In genomic region chr9:98890256-98890655, GRCh38 we compare ENCODE assay signal across 23 cellular contexts. TPM values are rescaled to one million over a fixed set of nuclear protein-coding genes. Genes with fewer than 3 reads are reported as not detected.
DNase-seq lines count a peak whose midpoint lies in the region; ATAC-seq, FAIRE-seq and TF ChIP-seq lines count a peak whose summit lies in the region.
"Had no signal": no experiment of that assay in that cellular context is flagged by ENCODE, and none has a peak within 500 bp of the region (broad histone marks: within the 10 kb centered on the region; RNA-seq: fewer than 3 reads in every experiment).

No MANE protein-coding gene starts in this region.

- peak overlapping the region; percentile 64; the same call in 1 of the 2 replicates for H2AK5ac ChIP-seq in IMR-90 (ENCODE audit: low read depth, low read length)

- H3K4me3 ChIP-seq in IMR-90 (ENCODE audit: insufficient read depth, low read depth, low read length) (no peak overlapping the region), pancreas (no peak overlapping the region)
- H3K4me3 ChIP-seq: esophagus muscularis mucosa, gastrocnemius medialis, sigmoid colon, thoracic aorta had no signal

- peak overlapping the region; percentile 72; the same call in 1 of the 2 replicates for H2BK120ac ChIP-seq in IMR-90 (ENCODE audit: low read depth, low read length)

- peak overlapping the region; percentile 18 for H2AFZ ChIP-seq in IMR-90 (replicated peaks; ENCODE audit: low read length, poor library complexity)

- peaks cover 24% of the 10 kb centered on the region for H3K27me3 Mint-ChIP-seq in activated CD8-positive, alpha-beta T cell treated with anti-CD3 and anti-CD28 coated beads, Interleukin-2, amount 10 ng/mL, durations not matched to agents 7 days and 5 days (ENCODE audit: low read depth)
- H3K27me3 Mint-ChIP-seq in CD4-positive, alpha-beta T cell: peaks cover 37% of the 10 kb centered on the region

- CTCF ChIA-PET in IMR-90 (lab: Yijun Ruan, JAX): no interaction called here
- CTCF ChIA-PET in activated CD8-positive, alpha-beta T cell treated with anti-CD3 and anti-CD28 coated beads, Interleukin-2, amount 10 ng/mL, durations not matched to agents 7 days and 5 days (lab: Charles Lee): no interaction called here
- CTCF ChIA-PET in CD4-positive, alpha-beta T cell (lab: Charles Lee): no interaction called here

- no peaks in the 10 kb centered on the region for H3K79me1 ChIP-seq in IMR-90 (ENCODE audit: low read depth in 1 of 2, low read length in 2 of 2)

- no peak for TF ChIP-seq CTCF in IMR-90 (conservative IDR thresholded peaks at IDR 0.05; ENCODE audit: low read depth, low read length)
- no peak for TF ChIP-seq CTCF in pancreas (IDR thresholded peaks at IDR 0.05)
- no peak for TF ChIP-seq CTCF in CD4-positive, alpha-beta T cell (IDR thresholded peaks at IDR 0.05)

- H2BK5ac ChIP-seq in IMR-90 (ENCODE audit: low read depth, low read length, poor library complexity, severe bottlenecking): no peak overlapping the region

- no peak overlapping the region for H3K23ac ChIP-seq in IMR-90 (ENCODE audit: low read depth, low read length)

- ATAC-seq in IMR-90 (ENCODE audit: low read depth): no peak
- peak; percentile 43 to 76 (median 67) for ATAC-seq in pancreas
- ATAC-seq in activated CD8-positive, alpha-beta T cell treated with anti-CD3 and anti-CD28 coated beads, Interleukin-2, amount 10 ng/mL, durations not matched to agents 7 days and 5 days: no peak
- ATAC-seq in CD4-positive, alpha-beta T cell (ENCODE audit: poor library complexity): no peak
- ATAC-seq: effector memory CD8-positive, alpha-beta T cell; gastrocnemius medialis; natural killer cell; PC-3; stimulated activated naive B cell treated with anti-CD40 and anti-IgM and Interleukin-4, amounts not matched to agents 10 μg/mL and 1 μg/mL and 100 μg/mL, for 72 hours; T-cell had no signal

- no peak overlapping the region for H3K14ac ChIP-seq in IMR-90 (replicated peaks; ENCODE audit: low read depth, low read length)

- peak overlapping the region; percentile 16 for H4K91ac ChIP-seq in IMR-90 (ENCODE audit: insufficient read depth, low read depth, low read length)

- dilution Hi-C loops in IMR-90 (cut with HindIII; ENCODE audit: low sequenced_read_pairs, unreplicated experiment): no loop called here

- no peak overlapping the region; the same call in 1 of the 2 replicates for H3K18ac ChIP-seq in IMR-90 (ENCODE audit: low read depth, low read length)

- peak overlapping the region; percentile 29; the same call in 1 of the 3 replicates for H2BK15ac ChIP-seq in IMR-90 (ENCODE audit: low read depth, low read length)

- in situ Hi-C loops in IMR-90 (cut with MboI; ENCODE audit: low sequenced_read_pairs): no loop called here

- BruUV-seq in IMR-90 (replicated peaks; lab: Mats Ljungman, UMichigan): no TSS peak

- intact Hi-C loops in IMR-90 (cut with micrococcal nuclease): no loop called here
- intact Hi-C loops in pancreas (cut with DNase I): no loop called here
- intact Hi-C loops in CD4-positive, alpha-beta T cell (cut with DNase I, micrococcal nuclease): no loop called here

- no peak for TF ChIP-seq POLR2A in IMR-90 (IDR thresholded peaks at IDR 0.05; ENCODE audit: low read depth, low read length)

- no peaks in the 10 kb centered on the region for H3K9me3 Mint-ChIP-seq in activated CD8-positive, alpha-beta T cell treated with anti-CD3 and anti-CD28 coated beads, Interleukin-2, amount 10 ng/mL, durations not matched to agents 7 days and 5 days (ENCODE audit: insufficient read depth)
- no peaks in the 10 kb centered on the region for H3K9me3 Mint-ChIP-seq in CD4-positive, alpha-beta T cell
- H3K9me3 Mint-ChIP-seq: effector memory CD8-positive, alpha-beta T cell; natural killer cell; T-cell had no signal

- peaks cover 10% of the 10 kb centered on the region for H3K9me1 ChIP-seq in IMR-90 (ENCODE audit: insufficient read depth, low read length)

- no peak overlapping the region; the same call in 1 of the 2 replicates for H4K5ac ChIP-seq in IMR-90 (ENCODE audit: low read depth, low read length)

- H4K8ac ChIP-seq in IMR-90 (ENCODE audit: low read depth in 2 of 2, low read length in 2 of 2): peak overlapping the region in 1 of 2 experiments; percentile 11; a peak in 1 of 4 replicates

- H3K9me3 ChIP-seq in IMR-90 (ENCODE audit: control insufficient read depth, insufficient read depth, low read length) (no peaks in the 10 kb centered on the region), pancreas (no peaks in the 10 kb centered on the region)
- no peaks in the 10 kb centered on the region for H3K9me3 ChIP-seq in CD4-positive, alpha-beta T cell (ENCODE audit: control insufficient read depth, low read length)
- H3K9me3 ChIP-seq: esophagus muscularis mucosa, gastrocnemius medialis, sigmoid colon, thoracic aorta had no signal

- H2BK20ac ChIP-seq in IMR-90 (ENCODE audit: low read depth, low read length): peak overlapping the region; percentile 60; the same call in 1 of the 2 replicates

- no peak overlapping the region for H3K56ac ChIP-seq in IMR-90 (ENCODE audit: extremely low read depth, insufficient read depth, low read length)

- H3K4me3 Mint-ChIP-seq in activated CD8-positive, alpha-beta T cell treated with anti-CD3 and anti-CD28 coated beads, Interleukin-2, amount 10 ng/mL, durations not matched to agents 7 days and 5 days: no peak overlapping the region
- no peak overlapping the region for H3K4me3 Mint-ChIP-seq in CD4-positive, alpha-beta T cell
- H3K4me3 Mint-ChIP-seq: activated naive CD8-positive, alpha-beta T cell; CD4-positive, alpha-beta memory T cell; effector memory CD8-positive, alpha-beta T cell; natural killer cell; stimulated activated naive B cell treated with anti-CD40 and anti-IgM and Interleukin-4, amounts not matched to agents 10 μg/mL and 1 μg/mL and 100 μg/mL, for 72 hours; T-cell had no signal

- peak overlapping the region; percentile 73 for H3K4ac ChIP-seq in IMR-90 (ENCODE audit: low read depth, low read length)

- H2AK9ac ChIP-seq in IMR-90 (replicated peaks; ENCODE audit: low read depth, low read length, poor library complexity): no peak overlapping the region

- no peak overlapping the region for H3K27ac ChIP-seq in IMR-90 (ENCODE audit: insufficient read depth, low read length)
- H3K27ac ChIP-seq in pancreas: no peak overlapping the region
- no peak overlapping the region for H3K27ac ChIP-seq in CD4-positive, alpha-beta T cell (ENCODE audit: low read depth, low read length)
- H3K27ac ChIP-seq: esophagus muscularis mucosa, sigmoid colon, thoracic aorta had no signal

- no peaks in the 10 kb centered on the region for H3K27me3 ChIP-seq in IMR-90 (ENCODE audit: control insufficient read depth, insufficient read depth, low read length)
- no peaks in the 10 kb centered on the region for H3K27me3 ChIP-seq in pancreas
- peaks cover 12% of the 10 kb centered on the region for H3K27me3 ChIP-seq in CD4-positive, alpha-beta T cell (ENCODE audit: control insufficient read depth, insufficient read depth, low read length)
- H3K27me3 ChIP-seq: esophagus muscularis mucosa, gastrocnemius medialis, sigmoid colon had no signal

- no peak overlapping the region for H3K27ac Mint-ChIP-seq in activated CD8-positive, alpha-beta T cell treated with anti-CD3 and anti-CD28 coated beads, Interleukin-2, amount 10 ng/mL, durations not matched to agents 7 days and 5 days
- no peak overlapping the region for H3K27ac Mint-ChIP-seq in CD4-positive, alpha-beta T cell
- H3K27ac Mint-ChIP-seq: activated naive CD8-positive, alpha-beta T cell; CD4-positive, alpha-beta memory T cell; effector memory CD8-positive, alpha-beta T cell; natural killer cell; stimulated activated naive B cell treated with anti-CD40 and anti-IgM and Interleukin-4, amounts not matched to agents 10 μg/mL and 1 μg/mL and 100 μg/mL, for 72 hours; T-cell had no signal

- POLR2A ChIA-PET in IMR-90 (lab: Charles Lee; ENCODE audit: unreplicated experiment): no interaction called here
- POLR2A ChIA-PET in activated CD8-positive, alpha-beta T cell treated with anti-CD3 and anti-CD28 coated beads, Interleukin-2, amount 10 ng/mL, durations not matched to agents 7 days and 5 days (lab: Charles Lee): no interaction called here
- POLR2A ChIA-PET in CD4-positive, alpha-beta T cell (lab: Charles Lee): no interaction called here

- 83% methylated on average over 5 of the region's 7 CpGs; no CpG with 5 or more reads in 1 of the 2 experiments for WGBS in IMR-90 (ENCODE audit: extremely low coverage in 2 of 2, insufficient read length in 1 of 2), 2 experiments
- 28 to 36% methylated on average over 7 of the region's 7 CpGs for whole genome bisulfite sequencing in pancreas, 2 donors

- no peak overlapping the region for H3K9ac ChIP-seq in IMR-90 (ENCODE audit: low read depth, low read length)

- no peak for TF ChIP-seq RAD21 in IMR-90 (IDR thresholded peaks at IDR 0.05; ENCODE audit: low read length)

- H3K4me1 ChIP-seq in IMR-90 (ENCODE audit: control insufficient read depth, insufficient read depth, low read length) (peaks cover 17% of the 10 kb centered on the region), pancreas (peaks cover 0 to 3% (median 0%) of the 10 kb centered on the region in 3 donors)

- no peaks in the 10 kb centered on the region for H3K36me3 Mint-ChIP-seq in activated CD8-positive, alpha-beta T cell treated with anti-CD3 and anti-CD28 coated beads, Interleukin-2, amount 10 ng/mL, durations not matched to agents 7 days and 5 days (ENCODE audit: low read depth)
- no peaks in the 10 kb centered on the region for H3K36me3 Mint-ChIP-seq in CD4-positive, alpha-beta T cell (ENCODE audit: low read depth)
- H3K36me3 Mint-ChIP-seq: activated naive CD8-positive, alpha-beta T cell; CD4-positive, alpha-beta memory T cell; natural killer cell; stimulated activated naive B cell treated with anti-CD40 and anti-IgM and Interleukin-4, amounts not matched to agents 10 μg/mL and 1 μg/mL and 100 μg/mL, for 72 hours; T-cell had no signal

- H3K4me2 ChIP-seq in IMR-90 (ENCODE audit: low read depth, low read length): no peak overlapping the region

- no peaks in the 10 kb centered on the region for H3K36me3 ChIP-seq in IMR-90 (ENCODE audit: control insufficient read depth, insufficient read depth, low read length)
- H3K36me3 ChIP-seq in pancreas: no peaks in the 10 kb centered on the region
- H3K36me3 ChIP-seq: esophagus muscularis mucosa, gastrocnemius medialis, sigmoid colon, thoracic aorta had no signal

- no peaks in the 10 kb centered on the region for H3K4me1 Mint-ChIP-seq in activated CD8-positive, alpha-beta T cell treated with anti-CD3 and anti-CD28 coated beads, Interleukin-2, amount 10 ng/mL, durations not matched to agents 7 days and 5 days (ENCODE audit: low read depth)
- H3K4me1 Mint-ChIP-seq in CD4-positive, alpha-beta T cell (ENCODE audit: low read depth): no peaks in the 10 kb centered on the region
- H3K4me1 Mint-ChIP-seq: CD4-positive, alpha-beta memory T cell; natural killer cell; stimulated activated naive B cell treated with anti-CD40 and anti-IgM and Interleukin-4, amounts not matched to agents 10 μg/mL and 1 μg/mL and 100 μg/mL, for 72 hours; T-cell had no signal

- FAIRE-seq in pancreas (lab: Jason Lieb, UNC): no peak
- FAIRE-seq: TTC549 had no signal

- no peaks in the 10 kb centered on the region for H4K20me1 ChIP-seq in IMR-90 (ENCODE audit: insufficient read depth, low read length)

- DNase-seq in IMR-90 (no peak), NCI-H1417 (lab: John Stamatoyannopoulos, UW) (peak in 2 of 3 experiments; percentile 53 to 80), NCI-H748 (lab: John Stamatoyannopoulos, UW; ENCODE audit: unreplicated experiment) (peak; percentile 85), pancreas (peak; percentile 47 to 79 (median 66)), hippocampal formation (lab: John Stamatoyannopoulos, UW) (no peak)
- DNase-seq in activated CD8-positive, alpha-beta T cell treated with anti-CD3 and anti-CD28 coated beads, Interleukin-2, amount 10 ng/mL, durations not matched to agents 7 days and 5 days: no peak
- DNase-seq in CD4-positive, alpha-beta T cell: no peak
- DNase-seq: CD4-positive, alpha-beta memory T cell; DND-41; effector memory CD8-positive, alpha-beta T cell; gastrocnemius medialis; KG1; natural killer cell; NCI-H82; PC-3; SIG-M5; sigmoid colon; stimulated activated naive B cell treated with anti-CD40 and anti-IgM and Interleukin-4, amounts not matched to agents 10 μg/mL and 1 μg/mL and 100 μg/mL, for 72 hours; T-cell had no signal

RNA-seq across cellular contexts. Expression of gene COL15A1, which starts 53.5 kb away (rescaled TPM):
- total RNA-seq in IMR-90 (2012; rRNA removed): 1.9 and 2.2 TPM in 2 replicates
- polyA plus RNA-seq in IMR-90 (2012; rRNA removed): 3.1 and 3.7 TPM in 2 replicates
- polyA plus RNA-seq in IMR-90 (2012; cell fraction: cytosol; rRNA removed): 1.9 and 4.0 TPM in 2 replicates
- 4.3 and 4.6 TPM in 2 replicates for polyA plus RNA-seq in IMR-90 (2012; cell fraction: nucleus; rRNA removed; ENCODE audit: low replicate concordance)
- total RNA-seq in pancreas: 10 to 100 TPM in 4 of 6 donors, 1 to 10 TPM in 2; 9.4 to 43.4 (median 19.4) TPM
- polyA plus RNA-seq in pancreas: 1 to 10 TPM; 6.7 to 7.0 TPM
- total RNA-seq in activated CD8-positive, alpha-beta T cell treated with anti-CD3 and anti-CD28 coated beads, Interleukin-2, amount 10 ng/mL, durations not matched to agents 7 days and 5 days: under 1 TPM; 0.37 to 0.76 TPM
- total RNA-seq in CD4-positive, alpha-beta T cell: not detected
- total RNA-seq: CD4-positive, alpha-beta memory T cell had no signal
- polyA plus RNA-seq: CD4-positive, alpha-beta memory T cell had no signal

Comparison
In these comparisons a context has a peak if more than half of its experiments do, and no peak if none do; other contexts are left out.
1. ATAC-seq: peak in pancreas (4 of 4); none in IMR-90 (single experiment), activated CD8-positive, alpha-beta T cell treated with anti-CD3 and anti-CD28 coated beads, Interleukin-2, amount 10 ng/mL, durations not matched to agents 7 days and 5 days (single experiment) and CD4-positive, alpha-beta T cell (single experiment).
2. DNase-seq: peak in NCI-H1417 (2 of 3), NCI-H748 (single experiment) and pancreas (6 of 6); none in IMR-90 (single experiment), hippocampal formation (0 of 2), activated CD8-positive, alpha-beta T cell treated with anti-CD3 and anti-CD28 coated beads, Interleukin-2, amount 10 ng/mL, durations not matched to agents 7 days and 5 days (single experiment) and CD4-positive, alpha-beta T cell (0 of 10).